1 cellular context compared by ENCODE assay signal in genomic region chr1:244654284-244655038, GRCh38.
TF ChIP-seq lines count a peak whose summit lies in the region.

No MANE protein-coding gene starts in this region.

TF ChIP-seq in H1, 55 proteins besides CTCF, POLR2A, EP300 and RAD21 (continued from another document):
- TF ChIP-seq, protein P1, sequence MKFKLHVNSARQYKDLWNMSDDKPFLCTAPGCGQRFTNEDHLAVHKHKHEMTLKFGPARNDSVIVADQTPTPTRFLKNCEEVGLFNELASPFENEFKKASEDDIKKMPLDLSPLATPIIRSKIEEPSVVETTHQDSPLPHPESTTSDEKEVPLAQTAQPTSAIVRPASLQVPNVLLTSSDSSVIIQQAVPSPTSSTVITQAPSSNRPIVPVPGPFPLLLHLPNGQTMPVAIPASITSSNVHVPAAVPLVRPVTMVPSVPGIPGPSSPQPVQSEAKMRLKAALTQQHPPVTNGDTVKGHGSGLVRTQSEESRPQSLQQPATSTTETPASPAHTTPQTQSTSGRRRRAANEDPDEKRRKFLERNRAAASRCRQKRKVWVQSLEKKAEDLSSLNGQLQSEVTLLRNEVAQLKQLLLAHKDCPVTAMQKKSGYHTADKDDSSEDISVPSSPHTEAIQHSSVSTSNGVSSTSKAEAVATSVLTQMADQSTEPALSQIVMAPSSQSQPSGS (IDR thresholded peaks at IDR 0.05; ENCODE audit: low read length) = no peak
- no peak for TF ChIP-seq SP4 (IDR thresholded peaks at IDR 0.05; ENCODE audit: low read length)
- TF ChIP-seq, protein P2, sequence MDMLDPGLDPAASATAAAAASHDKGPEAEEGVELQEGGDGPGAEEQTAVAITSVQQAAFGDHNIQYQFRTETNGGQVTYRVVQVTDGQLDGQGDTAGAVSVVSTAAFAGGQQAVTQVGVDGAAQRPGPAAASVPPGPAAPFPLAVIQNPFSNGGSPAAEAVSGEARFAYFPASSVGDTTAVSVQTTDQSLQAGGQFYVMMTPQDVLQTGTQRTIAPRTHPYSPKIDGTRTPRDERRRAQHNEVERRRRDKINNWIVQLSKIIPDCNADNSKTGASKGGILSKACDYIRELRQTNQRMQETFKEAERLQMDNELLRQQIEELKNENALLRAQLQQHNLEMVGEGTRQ (IDR thresholded peaks at IDR 0.05; ENCODE audit: low read length) = no peak
- no peak for TF ChIP-seq CHD2 (IDR thresholded peaks at IDR 0.05; ENCODE audit: low read length)
- no peak for TF ChIP-seq BACH1 (IDR thresholded peaks at IDR 0.05; ENCODE audit: low read length)
- no peak for TF ChIP-seq JUN (IDR thresholded peaks at IDR 0.05; ENCODE audit: low read depth, low read length)
- TF ChIP-seq JUND (IDR thresholded peaks at IDR 0.05; ENCODE audit: low read length) = no peak
- no peak for TF ChIP-seq NANOG (IDR thresholded peaks at IDR 0.05; ENCODE audit: insufficient read depth, low read depth, low read length, poor library complexity, severe bottlenecking)
- TF ChIP-seq KDM1A (IDR thresholded peaks at IDR 0.05; ENCODE audit: borderline replicate concordance, low read length) = no peak
- TF ChIP-seq POU5F1 (IDR thresholded peaks at IDR 0.05; ENCODE audit: low read depth, low read length) = no peak
- no peak for TF ChIP-seq KDM5A (IDR thresholded peaks at IDR 0.05; ENCODE audit: low read length)
- TF ChIP-seq SAP30 (IDR thresholded peaks at IDR 0.05; ENCODE audit: insufficient read depth, insufficient replicate concordance, low read length) = no peak
- no peak for TF ChIP-seq HDAC2 (IDR thresholded peaks at IDR 0.05; ENCODE audit: borderline replicate concordance in 1 of 2, low read depth in 2 of 2, low read length in 2 of 2)
- TF ChIP-seq CTBP2 (IDR thresholded peaks at IDR 0.05; ENCODE audit: borderline replicate concordance, insufficient read depth, insufficient read length, low read length) = no peak
- no peak for TF ChIP-seq TAF7 (optimal IDR thresholded peaks at IDR 0.05; ENCODE audit: borderline replicate concordance, low read depth, low read length)
- no peak for TF ChIP-seq EZH2 (IDR thresholded peaks at IDR 0.05; ENCODE audit: low read depth, low read length, severe bottlenecking)
- TF ChIP-seq RXRA (IDR thresholded peaks at IDR 0.05; ENCODE audit: insufficient read depth, low read depth, low read length) = no peak
- no peak for TF ChIP-seq CEBPB (IDR thresholded peaks at IDR 0.05; ENCODE audit: low read depth, low read length)
- TF ChIP-seq, protein P3, sequence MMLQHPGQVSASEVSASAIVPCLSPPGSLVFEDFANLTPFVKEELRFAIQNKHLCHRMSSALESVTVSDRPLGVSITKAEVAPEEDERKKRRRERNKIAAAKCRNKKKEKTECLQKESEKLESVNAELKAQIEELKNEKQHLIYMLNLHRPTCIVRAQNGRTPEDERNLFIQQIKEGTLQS (IDR thresholded peaks at IDR 0.05; ENCODE audit: insufficient read depth, low read depth, low read length) = no peak
